In the genomic region with DNA sequence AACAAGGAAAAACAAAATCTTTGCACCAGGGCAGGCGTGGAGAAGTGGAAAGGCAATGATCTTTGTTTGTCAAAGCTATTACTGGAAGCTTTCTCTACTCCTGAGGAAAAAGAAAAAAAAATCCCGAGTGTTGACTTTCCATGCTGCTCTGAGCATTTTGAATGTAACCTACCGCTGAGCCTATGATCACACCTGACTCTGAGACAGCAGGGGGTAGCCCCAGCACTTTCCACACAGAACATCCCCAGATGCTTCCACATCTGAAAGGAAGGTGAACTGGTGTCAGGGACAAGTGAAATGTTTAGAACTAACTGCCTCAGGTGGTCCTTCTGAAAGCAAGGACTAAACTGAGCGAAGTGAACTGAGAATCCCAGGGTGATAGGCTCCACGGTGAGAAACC, we compare ENCODE assay signal across 13 cellular contexts.
"Had no signal": no experiment of that assay in that cellular context is flagged by ENCODE, and none has a peak within 500 bp of the region (broad histone marks: within the 10 kb centered on the region; RNA-seq: fewer than 3 reads in every experiment).

No MANE protein-coding gene starts in this region.

- DNase-seq: activated CD4-positive, alpha-beta T cell treated with anti-CD3 and anti-CD28 coated beads for 1 hour; activated gamma-delta T cell; activated T-cell treated with anti-CD3 and anti-CD28 coated beads, Interleukin-2, amount 50 U/mL, for 72 hours; cerebellar nuclear complex; cortex of kidney; hypothalamus; lower lobe of right lung; nucleus accumbens; spleen; stimulated activated CD4-positive, alpha-beta T cell treated with anti-CD3 and anti-CD28 coated beads, Interleukin-4, amount 100 ng/mL, for 4 hours; upper lobe of right lung had no signal

- ATAC-seq: activated T-cell treated with anti-CD3 and anti-CD28 coated beads, Interleukin-2, amount 50 U/mL, for 72 hours; lower lobe of right lung; natural killer cell treated with Interleukin-12 subunit alpha and Interleukin-12 subunit beta and Interleukin-15 and Interleukin-18, amount 100 ng/mL, for 72 hours; stimulated activated memory B cell treated with anti-CD40 and anti-IgM and Interleukin-4, amounts not matched to agents 10 μg/mL and 1 μg/mL and 100 μg/mL, for 72 hours; upper lobe of right lung had no signal
